Comparison of ENCODE assay signal across 23 cellular contexts in genomic region chr17:43040655-43041054, GRCh38. TPM values are rescaled to one million over a fixed set of nuclear protein-coding genes. Genes with fewer than 3 reads are reported as not detected.
"Had no signal": no experiment of that assay in that cellular context is flagged by ENCODE, and none has a peak within 500 bp of the region (broad histone marks: within the 10 kb centered on the region; RNA-seq: fewer than 3 reads in every experiment).

No MANE protein-coding gene starts in this region.

- H3K4me3 Mint-ChIP-seq: activated B cell treated with CpG ODN at 0.5 μM for 24 hours; activated CD4-positive, alpha-beta T cell treated with anti-CD3 and anti-CD28 coated beads, Interleukin-2, amount 10 ng/mL, durations not matched to agents 24 days and 14 days; activated naive CD4-positive, alpha-beta T cell treated with anti-CD3 and anti-CD28 coated beads for 36 hours; activated T-helper 17 cell treated with anti-CD3 and anti-CD28 coated beads, Interleukin-2, amount 50 U/mL, for 72 hours; immature natural killer cell; natural killer cell treated with Interleukin-12 subunit alpha and Interleukin-12 subunit beta and Interleukin-15 and Interleukin-18, amount 100 ng/mL, for 72 hours; stimulated activated naive CD8-positive, alpha-beta T cell treated with anti-CD3 and anti-CD28 coated beads, Interleukin-15, amount 100 ng/mL, for 72 hours; T-helper 1 cell treated with Interleukin-12 subunit alpha and Interleukin-12 subunit beta and Interleukin-4 antibody, amounts not matched to agents 30 μg/mL and 1 μg/mL, for 36 hours had no signal

- H3K9me3 Mint-ChIP-seq: activated B cell treated with CpG ODN at 0.5 μM for 24 hours; activated CD4-positive, alpha-beta T cell treated with anti-CD3 and anti-CD28 coated beads, Interleukin-2, amount 10 ng/mL, durations not matched to agents 24 days and 14 days; activated naive CD4-positive, alpha-beta T cell treated with anti-CD3 and anti-CD28 coated beads for 36 hours; activated T-helper 17 cell treated with anti-CD3 and anti-CD28 coated beads, Interleukin-2, amount 50 U/mL, for 72 hours; immature natural killer cell; natural killer cell treated with Interleukin-12 subunit alpha and Interleukin-12 subunit beta and Interleukin-15 and Interleukin-18, amount 100 ng/mL, for 72 hours; stimulated activated naive CD8-positive, alpha-beta T cell treated with anti-CD3 and anti-CD28 coated beads, Interleukin-15, amount 100 ng/mL, for 72 hours; T-helper 1 cell treated with Interleukin-12 subunit alpha and Interleukin-12 subunit beta and Interleukin-4 antibody, amounts not matched to agents 30 μg/mL and 1 μg/mL, for 36 hours had no signal

- H3K4me1 ChIP-seq: adrenal gland, gastroesophageal sphincter, uterus had no signal

- H3K27ac ChIP-seq: adrenal gland, coronary artery, epithelial cell of prostate, gastroesophageal sphincter, hepatocyte, ovary, thoracic aorta, uterus had no signal

- H3K4me3 ChIP-seq: adrenal gland, coronary artery, gastroesophageal sphincter, hepatocyte, mucosa of descending colon, ovary, thoracic aorta, uterus had no signal

- H3K27me3 Mint-ChIP-seq: activated B cell treated with CpG ODN at 0.5 μM for 24 hours; activated CD4-positive, alpha-beta T cell treated with anti-CD3 and anti-CD28 coated beads, Interleukin-2, amount 10 ng/mL, durations not matched to agents 24 days and 14 days; activated T-helper 17 cell treated with anti-CD3 and anti-CD28 coated beads, Interleukin-2, amount 50 U/mL, for 72 hours; natural killer cell treated with Interleukin-12 subunit alpha and Interleukin-12 subunit beta and Interleukin-15 and Interleukin-18, amount 100 ng/mL, for 72 hours; stimulated activated naive CD8-positive, alpha-beta T cell treated with anti-CD3 and anti-CD28 coated beads, Interleukin-15, amount 100 ng/mL, for 72 hours had no signal

- H3K4me1 Mint-ChIP-seq: activated B cell treated with CpG ODN at 0.5 μM for 24 hours; activated CD4-positive, alpha-beta T cell treated with anti-CD3 and anti-CD28 coated beads, Interleukin-2, amount 10 ng/mL, durations not matched to agents 24 days and 14 days; activated T-helper 17 cell treated with anti-CD3 and anti-CD28 coated beads, Interleukin-2, amount 50 U/mL, for 72 hours; immature natural killer cell; stimulated activated naive CD8-positive, alpha-beta T cell treated with anti-CD3 and anti-CD28 coated beads, Interleukin-15, amount 100 ng/mL, for 72 hours had no signal

- DNase-seq: activated B cell treated with CpG ODN at 0.5 μM for 24 hours; activated CD4-positive, alpha-beta T cell treated with anti-CD3 and anti-CD28 coated beads, Interleukin-2, amount 10 ng/mL, durations not matched to agents 24 days and 14 days; activated CD8-positive, alpha-beta memory T cell treated with anti-CD3 and anti-CD28 coated beads for 24 hours; activated naive CD4-positive, alpha-beta T cell treated with anti-CD3 and anti-CD28 coated beads for 36 hours; adrenal gland; central memory CD4-positive, alpha-beta T cell; effector memory CD4-positive, alpha-beta T cell; immature natural killer cell; mammary epithelial cell; mucosa of descending colon; ovary; stimulated activated CD4-positive, alpha-beta T cell treated with anti-CD3 and anti-CD28 coated beads, Interleukin-15, amount 100 ng/mL, for 24 hours; stimulated activated CD4-positive, alpha-beta T cell treated with anti-CD3 and anti-CD28 coated beads, Interleukin-4, amount 100 ng/mL, for 4 hours; stimulated activated naive CD8-positive, alpha-beta T cell treated with anti-CD3 and anti-CD28 coated beads, Interleukin-15, amount 100 ng/mL, for 72 hours; uterus had no signal

- H3K36me3 ChIP-seq: adrenal gland, ovary, thoracic aorta, uterus had no signal

- H3K36me3 Mint-ChIP-seq: immature natural killer cell; natural killer cell treated with Interleukin-12 subunit alpha and Interleukin-12 subunit beta and Interleukin-15 and Interleukin-18, amount 100 ng/mL, for 72 hours had no signal

- H3K9me3 ChIP-seq: adrenal gland, gastroesophageal sphincter, mucosa of descending colon, ovary, thoracic aorta, uterus had no signal

- H3K27me3 ChIP-seq: adrenal gland, gastroesophageal sphincter, hepatocyte, ovary, uterus had no signal

- H3K27ac Mint-ChIP-seq: activated B cell treated with CpG ODN at 0.5 μM for 24 hours; activated CD4-positive, alpha-beta T cell treated with anti-CD3 and anti-CD28 coated beads, Interleukin-2, amount 10 ng/mL, durations not matched to agents 24 days and 14 days; activated naive CD4-positive, alpha-beta T cell treated with anti-CD3 and anti-CD28 coated beads for 36 hours; immature natural killer cell; natural killer cell treated with Interleukin-12 subunit alpha and Interleukin-12 subunit beta and Interleukin-15 and Interleukin-18, amount 100 ng/mL, for 72 hours; T-helper 1 cell treated with Interleukin-12 subunit alpha and Interleukin-12 subunit beta and Interleukin-4 antibody, amounts not matched to agents 30 μg/mL and 1 μg/mL, for 36 hours had no signal

RNA-seq across cellular contexts. Expression of gene RND2, which starts 15.6 kb away (rescaled TPM):
- total RNA-seq: activated naive CD4-positive, alpha-beta T cell treated with anti-CD3 and anti-CD28 coated beads for 36 hours; activated T-helper 17 cell treated with anti-CD3 and anti-CD28 coated beads, Interleukin-2, amount 50 U/mL, for 72 hours; natural killer cell treated with Interleukin-12 subunit alpha and Interleukin-12 subunit beta and Interleukin-15 and Interleukin-18, amount 100 ng/mL, for 72 hours had no signal
